Comparison of ENCODE assay signal across 18 cellular contexts in the genomic region with DNA sequence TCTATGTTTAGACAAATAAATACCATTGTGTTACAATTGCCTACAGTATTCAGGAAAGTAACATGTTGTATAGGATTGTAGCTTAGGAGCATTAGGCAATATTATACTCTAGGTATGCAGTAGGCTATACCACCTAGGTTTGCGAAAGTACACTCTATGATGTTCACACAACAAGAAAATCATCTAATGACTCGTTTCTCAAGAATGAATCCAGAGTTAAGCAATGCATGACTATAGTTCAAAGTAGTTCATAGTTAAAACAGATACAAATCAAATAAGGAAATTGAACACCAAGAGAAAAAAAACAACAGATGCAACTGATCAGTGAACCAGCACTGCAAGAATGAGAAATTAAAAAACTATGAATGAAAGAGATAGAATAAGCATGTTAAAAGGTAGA. TPM values are rescaled to one million over a fixed set of nuclear protein-coding genes. Genes with fewer than 3 reads are reported as not detected.
DNase-seq lines count a peak whose midpoint lies in the region; ATAC-seq and TF ChIP-seq lines count a peak whose summit lies in the region.
"Had no signal": no experiment of that assay in that cellular context is flagged by ENCODE, and none has a peak within 500 bp of the region (broad histone marks: within the 10 kb centered on the region; RNA-seq: fewer than 3 reads in every experiment).

No MANE protein-coding gene starts in this region.

- H3K36me3 Mint-ChIP-seq in Calu3 (ENCODE audit: insufficient read depth, unreplicated experiment) = peaks cover 7% of the 10 kb centered on the region
- no peaks in the 10 kb centered on the region for H3K36me3 Mint-ChIP-seq in stimulated activated effector memory CD8-positive, alpha-beta T cell treated with anti-CD3 and anti-CD28 coated beads, Interleukin-12 subunit alpha, Interleukin-12 subunit beta, amount 100 ng/mL, for 72 hours
- H3K36me3 Mint-ChIP-seq: activated CD4-positive, alpha-beta memory T cell treated with anti-CD3 and anti-CD28 coated beads for 36 hours had no signal

- no peaks in the 10 kb centered on the region for H3K4me1 ChIP-seq in A673 (ENCODE audit: insufficient read depth, low read length, poor library complexity, severe bottlenecking)
- H3K4me1 ChIP-seq: HAP-1 had no signal

- CTCF ChIA-PET in Calu3 (lab: Charles Lee) = interaction anchor here (1.3 to 4.1 kb wide), 8 partner anchors 51 to 383 kb away, joined by 3 to 74 read pairs (median 18); a partner anchor contains a TSS
- CTCF ChIA-PET in A673 (lab: Charles Lee) = no interaction called here

- H3K27me3 Mint-ChIP-seq in Calu3 (ENCODE audit: unreplicated experiment) = no peaks in the 10 kb centered on the region

- peaks cover 2% of the 10 kb centered on the region for H3K9me3 Mint-ChIP-seq in Calu3 (ENCODE audit: low read depth, unreplicated experiment)
- no peaks in the 10 kb centered on the region for H3K9me3 Mint-ChIP-seq in stimulated activated effector memory CD8-positive, alpha-beta T cell treated with anti-CD3 and anti-CD28 coated beads, Interleukin-12 subunit alpha, Interleukin-12 subunit beta, amount 100 ng/mL, for 72 hours
- H3K9me3 Mint-ChIP-seq: activated CD4-positive, alpha-beta memory T cell treated with anti-CD3 and anti-CD28 coated beads for 36 hours had no signal

- H3K27me3 ChIP-seq in A673 (replicated peaks; ENCODE audit: insufficient read depth, low read depth, low read length, poor library complexity) = peaks cover 26% of the 10 kb centered on the region
- H3K27me3 ChIP-seq: suprapubic skin had no signal

- H3K27ac Mint-ChIP-seq in Calu3 (ENCODE audit: unreplicated experiment) = peak overlapping the region; percentile 64
- no peak overlapping the region for H3K27ac Mint-ChIP-seq in stimulated activated effector memory CD8-positive, alpha-beta T cell treated with anti-CD3 and anti-CD28 coated beads, Interleukin-12 subunit alpha, Interleukin-12 subunit beta, amount 100 ng/mL, for 72 hours
- H3K27ac Mint-ChIP-seq: activated CD4-positive, alpha-beta memory T cell treated with anti-CD3 and anti-CD28 coated beads for 36 hours had no signal

- TF ChIP-seq CTCF in Calu3 (IDR thresholded peaks at IDR 0.05; ENCODE audit: unreplicated experiment) (no peak), cardiac fibroblast (IDR thresholded peaks at IDR 0.05; ENCODE audit: low read depth, low read length) (no peak), A673 (conservative IDR thresholded peaks at IDR 0.05; ENCODE audit: low read depth, low read length) (no peak)

- intact Hi-C loops in Calu3 (cut with micrococcal nuclease; ENCODE audit: unreplicated experiment) = loop anchor here (1.0 to 5.0 kb wide), 8 partner anchors 51 to 671 kb away; a partner anchor contains a TSS
- intact Hi-C loops in A673 (cut with micrococcal nuclease; ENCODE audit: unreplicated experiment) = loop anchor here (1.0 to 10.0 kb wide), 5 partner anchors 76 to 939 kb away; a partner anchor contains a TSS

- no TSS peak for BruUV-seq in Calu3 (replicated peaks; lab: Mats Ljungman, UMichigan)
- BruUV-seq in A673 (replicated peaks; lab: Mats Ljungman, UMichigan) = no TSS peak

- POLR2A ChIA-PET in A673 (lab: Charles Lee; ENCODE audit: low non-redundant PET) = no interaction called here

- H3K27ac ChIP-seq in A673 (ENCODE audit: low read depth, low read length, poor library complexity, severe bottlenecking) = no peak overlapping the region
- H3K27ac ChIP-seq: C4-2B, parathyroid adenoma, suprapubic skin had no signal

- ATAC-seq in stimulated activated effector memory CD8-positive, alpha-beta T cell treated with anti-CD3 and anti-CD28 coated beads, Interleukin-12 subunit alpha, Interleukin-12 subunit beta, amount 100 ng/mL, for 72 hours = no peak

- H3K9me3 ChIP-seq in A673 (ENCODE audit: low read depth, low read length, poor library complexity, severe bottlenecking) = no peaks in the 10 kb centered on the region
- H3K9me3 ChIP-seq: HAP-1, suprapubic skin had no signal

- H3K4me3 ChIP-seq in cardiac fibroblast (replicated peaks in 1 of 2; ENCODE audit: low read depth in 2 of 2, low read length in 2 of 2) = no peak overlapping the region
- no peak overlapping the region for H3K4me3 ChIP-seq in A673 (ENCODE audit: low read depth, low read length, poor library complexity, severe bottlenecking)
- H3K4me3 ChIP-seq: HAP-1, K562, suprapubic skin had no signal

- H3K4me3 Mint-ChIP-seq in Calu3 (ENCODE audit: low read depth, unreplicated experiment) = no peak overlapping the region
- H3K4me3 Mint-ChIP-seq in stimulated activated effector memory CD8-positive, alpha-beta T cell treated with anti-CD3 and anti-CD28 coated beads, Interleukin-12 subunit alpha, Interleukin-12 subunit beta, amount 100 ng/mL, for 72 hours = no peak overlapping the region
- H3K4me3 Mint-ChIP-seq: activated CD4-positive, alpha-beta memory T cell treated with anti-CD3 and anti-CD28 coated beads for 36 hours had no signal

- H3K4me1 Mint-ChIP-seq in Calu3 (ENCODE audit: low read depth, unreplicated experiment) = peaks cover 76% of the 10 kb centered on the region
- H3K4me1 Mint-ChIP-seq in stimulated activated effector memory CD8-positive, alpha-beta T cell treated with anti-CD3 and anti-CD28 coated beads, Interleukin-12 subunit alpha, Interleukin-12 subunit beta, amount 100 ng/mL, for 72 hours = no peaks in the 10 kb centered on the region

- no peaks in the 10 kb centered on the region for H3K36me3 ChIP-seq in A673 (ENCODE audit: insufficient read depth, low read length, poor library complexity, severe bottlenecking)
- H3K36me3 ChIP-seq: HAP-1, suprapubic skin had no signal

- DNase-seq in Calu3 = no peak
- peak; percentile 57 for DNase-seq in M059J (ENCODE audit: low read depth)
- peak; percentile 44 to 82 for DNase-seq in cardiac fibroblast (ENCODE audit: low read depth in 2 of 2)
- peak; percentile 81 for DNase-seq in kidney glomerular epithelial cell (lab: John Stamatoyannopoulos, UW)
- DNase-seq in stimulated activated effector memory CD8-positive, alpha-beta T cell treated with anti-CD3 and anti-CD28 coated beads, Interleukin-12 subunit alpha, Interleukin-12 subunit beta, amount 100 ng/mL, for 72 hours (ENCODE audit: low spot score in 2 of 2) = no peak
- DNase-seq in A673 (ENCODE audit: low spot score) = no peak
- no peak for DNase-seq in AG20443 (ENCODE audit: low spot score)
- no peak for DNase-seq in NCI-H1417 treated with DMSO at 0.1 percent for 48 hours (lab: John Stamatoyannopoulos, UW)
- DNase-seq: activated CD4-positive, alpha-beta memory T cell treated with anti-CD3 and anti-CD28 coated beads for 36 hours; anterior cingulate cortex; NCI-H187 treated with DMSO at 0.1 percent for 48 hours; SHP77 treated with DMSO at 0.1 percent for 48 hours; stimulated activated CD4-positive, alpha-beta T cell treated with anti-CD3 and anti-CD28 coated beads, Interleukin-15, amount 100 ng/mL, for 24 hours had no signal

RNA-seq across cellular contexts. Expression of a gene that starts 27.6 kb away (rescaled TPM):
- total RNA-seq in Calu3 (2022) (58.2 and 70.9 TPM in 2 replicates), A673 (2021) (not detected in 2 replicates)
- 36.7 and 40.7 TPM in 2 replicates for total RNA-seq in M059J (2014; rRNA removed; shearing (Covaris generic))

RNA-seq across cellular contexts. Expression of a gene that starts 50.8 kb away (rescaled TPM):
- total RNA-seq in Calu3 (2022) (54.6 and 60.3 TPM in 2 replicates), A673 (2021) (1.3 and 2.5 TPM in 2 replicates)
- total RNA-seq in M059J (2014; rRNA removed; shearing (Covaris generic)) = 2.4 and 7.2 TPM in 2 replicates
- total RNA-seq: activated CD4-positive, alpha-beta memory T cell treated with anti-CD3 and anti-CD28 coated beads for 36 hours had no signal

Comparison
In these comparisons a context has a peak if more than half of its experiments do, and no peak if none do; other contexts are left out.
1. DNase-seq: peak in M059J (single experiment), cardiac fibroblast (2 of 2) and kidney glomerular epithelial cell (single experiment); none in Calu3 (single experiment), stimulated activated effector memory CD8-positive, alpha-beta T cell treated with anti-CD3 and anti-CD28 coated beads, Interleukin-12 subunit alpha, Interleukin-12 subunit beta, amount 100 ng/mL, for 72 hours (0 of 2), A673 (single experiment), AG20443 (single experiment) and NCI-H1417 treated with DMSO at 0.1 percent for 48 hours (single experiment).
2. RNA of a gene that starts 27.6 kb away (total RNA-seq): 58.2 to 70.9 TPM in Calu3 and 36.7 to 40.7 TPM in M059J; not detected in A673; every median in the first group is over 10 times any median in the second.